In the genomic region with DNA sequence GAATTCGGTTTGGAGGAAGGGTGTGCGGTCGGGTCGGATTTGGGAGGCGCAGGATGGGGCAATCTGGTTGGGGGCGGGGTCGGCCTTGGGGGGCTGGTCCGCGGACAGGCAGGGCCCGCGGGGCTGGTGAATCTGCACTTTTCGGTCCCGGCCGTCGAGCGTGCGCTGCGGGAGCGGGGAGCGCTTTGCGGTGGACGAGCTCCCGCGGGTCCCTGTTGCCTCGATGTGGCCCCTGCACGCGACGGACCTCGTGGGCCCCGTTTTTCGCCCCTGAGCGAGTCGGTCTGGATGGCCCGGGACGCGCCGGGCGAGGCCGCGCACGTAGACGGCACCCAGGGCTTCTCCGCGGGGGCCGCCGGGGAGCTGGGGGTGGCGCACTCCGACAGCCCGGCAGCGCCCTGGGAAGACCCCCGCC, we compare ENCODE assay signal across 8 cellular contexts. TPM values are rescaled to one million over a fixed set of nuclear protein-coding genes. Genes with fewer than 3 reads are reported as not detected.
DNase-seq lines count a peak whose midpoint lies in the region; ATAC-seq and TF ChIP-seq lines count a peak whose summit lies in the region.

No MANE protein-coding gene starts in this region.

- CTCF ChIA-PET in CD4-positive, alpha-beta memory T cell (lab: Charles Lee; ENCODE audit: partially characterized antibody): interaction anchor here (1.0 to 5.9 kb wide), 8 partner anchors 10 to 122 kb away, joined by 3 to 67 read pairs (median 5); partner anchors contain the start of gene PLEKHJ1
- CTCF ChIA-PET in PC-9 (lab: Charles Lee): no interaction called here

- H3K4me2 ChIP-seq in PC-9: peak overlapping the region; percentile 56

- intact Hi-C loops in CD4-positive, alpha-beta memory T cell (cut with micrococcal nuclease): loop anchor here (5.0 kb wide), 1 partner anchor 57 kb away; the partner anchor contains the start of genes LSM7 and SPPL2B
- intact Hi-C loops in PC-9 (cut with micrococcal nuclease; ENCODE audit: unreplicated experiment): no loop called here
- intact Hi-C loops in lower lobe of right lung (cut with DNase I): no loop called here

- TF ChIP-seq CTCF in PC-9 (conservative IDR thresholded peaks at IDR 0.05) (no peak), choroid plexus epithelial cell (conservative IDR thresholded peaks at IDR 0.05; ENCODE audit: low read depth, low read length) (no peak), lower lobe of right lung (IDR thresholded peaks at IDR 0.05) (no peak)

- H3K9me2 ChIP-seq in PC-9 (ENCODE audit: insufficient read depth): no peaks in the 10 kb centered on the region

- ATAC-seq in lower lobe of right lung: peak; percentile 5 to 22
- ATAC-seq in GM18858 (IDR thresholded peaks at IDR 0.05; ENCODE audit: unreplicated experiment): no peak

- no peak overlapping the region for H2AFZ ChIP-seq in PC-9

- H3K36me3 ChIP-seq in CD4-positive, alpha-beta memory T cell (ENCODE audit: insufficient read depth, low read length): peaks cover 14% of the 10 kb centered on the region
- peaks cover 6% of the 10 kb centered on the region; the same call in 1 of the 2 replicates for H3K36me3 ChIP-seq in PC-9 (ENCODE audit: low read depth)
- peaks cover 26% of the 10 kb centered on the region for H3K36me3 ChIP-seq in lower lobe of right lung
- peaks cover 21% of the 10 kb centered on the region for H3K36me3 ChIP-seq in thymus (ENCODE audit: control insufficient read depth, insufficient read depth)

- H4K20me1 ChIP-seq in PC-9 (ENCODE audit: insufficient read depth): peaks cover 37% of the 10 kb centered on the region

- no peaks in the 10 kb centered on the region for H3K27me3 ChIP-seq in CD4-positive, alpha-beta memory T cell (ENCODE audit: insufficient read depth, low read length)
- H3K27me3 ChIP-seq in PC-9 (ENCODE audit: insufficient read depth, low read depth) (no peaks in the 10 kb centered on the region), lower lobe of right lung (ENCODE audit: low read depth) (no peaks in the 10 kb centered on the region), thymus (ENCODE audit: control insufficient read depth, insufficient read depth) (no peaks in the 10 kb centered on the region)

- H3K4me1 Mint-ChIP-seq in CD4-positive, alpha-beta memory T cell: peaks cover 20 to 54% (median 38%) of the 10 kb centered on the region in 4 donors

- no peaks in the 10 kb centered on the region for H3K9me3 ChIP-seq in CD4-positive, alpha-beta memory T cell (ENCODE audit: control insufficient read depth in 1 of 2, low read length in 2 of 2)
- H3K9me3 ChIP-seq in PC-9 (ENCODE audit: insufficient read depth, low read depth) (no peaks in the 10 kb centered on the region), lower lobe of right lung (no peaks in the 10 kb centered on the region), thymus (ENCODE audit: control insufficient read depth) (no peaks in the 10 kb centered on the region)

- under 1% methylated on average over 51 of the region's 51 CpGs for WGBS in thymus

- H3K27ac ChIP-seq in CD4-positive, alpha-beta memory T cell (ENCODE audit: low read depth, low read length): peak overlapping the region; percentile 91
- H3K27ac ChIP-seq in PC-9: peak overlapping the region; percentile 69
- H3K27ac ChIP-seq in lower lobe of right lung: peak overlapping the region; percentile 99
- peak overlapping the region; percentile 96 for H3K27ac ChIP-seq in thymus (ENCODE audit: low read depth)

- H3K27me3 Mint-ChIP-seq in CD4-positive, alpha-beta memory T cell: no peaks in the 10 kb centered on the region

- H3K36me3 Mint-ChIP-seq in CD4-positive, alpha-beta memory T cell: peaks cover 16 to 33% of the 10 kb centered on the region in 2 donors

- peak overlapping the region; percentile 52 to 83 for H3K4me3 ChIP-seq in CD4-positive, alpha-beta memory T cell (ENCODE audit: low read length in 2 of 2)
- H3K4me3 ChIP-seq in PC-9 (peak overlapping the region; percentile 88), choroid plexus epithelial cell (ENCODE audit: low read depth, low read length) (peak overlapping the region; percentile 98), lower lobe of right lung (peak overlapping the region; percentile 92), thymus (ENCODE audit: low read length) (peak overlapping the region; percentile 100)

- H3K79me2 ChIP-seq in PC-9 (ENCODE audit: low read depth): peaks cover 50% of the 10 kb centered on the region

- H3F3A ChIP-seq in PC-9 (ENCODE audit: insufficient read depth, low read depth): peaks cover 32% of the 10 kb centered on the region

- peak overlapping the region; percentile 82 to 99 (median 94) for H3K27ac Mint-ChIP-seq in CD4-positive, alpha-beta memory T cell

- POLR2A ChIA-PET in CD4-positive, alpha-beta memory T cell (lab: Charles Lee; ENCODE audit: partially characterized antibody): interaction anchor here (0.6 to 13.8 kb wide), 22 partner anchors 9 to 373 kb away, joined by 3 to 251 read pairs (median 4); partner anchors contain the start of genes AMH, DOT1L, JSRP1 and LMNB2
- POLR2A ChIA-PET in PC-9 (lab: Charles Lee; ENCODE audit: unreplicated experiment): no interaction called here

- peak in 3 of 5 donors; percentile 29 to 33 (median 32) for DNase-seq in CD4-positive, alpha-beta memory T cell
- DNase-seq in PC-9 (no peak), choroid plexus epithelial cell (ENCODE audit: low read depth) (no peak), lower lobe of right lung (peak; percentile 77), NCI-H2227 treated with DMSO at 0.1 percent for 48 hours (lab: John Stamatoyannopoulos, UW) (no peak), ureter (ENCODE audit: low spot score) (no peak)

- H3K4me3 Mint-ChIP-seq in CD4-positive, alpha-beta memory T cell: peak overlapping the region; percentile 88 to 95 (median 94)

- H3K9me3 Mint-ChIP-seq in CD4-positive, alpha-beta memory T cell: peaks cover 0 to 27% (median 0%) of the 10 kb centered on the region in 8 donors

- BruUV-seq in PC-9 (replicated peaks; lab: Mats Ljungman, UMichigan): no TSS peak

- H3K4me1 ChIP-seq in CD4-positive, alpha-beta memory T cell (ENCODE audit: insufficient read depth, low read length): peaks cover 54% of the 10 kb centered on the region
- peaks cover 15% of the 10 kb centered on the region; the same call in 1 of the 2 replicates for H3K4me1 ChIP-seq in PC-9 (replicated peaks; ENCODE audit: insufficient read depth)
- peaks cover 74% of the 10 kb centered on the region for H3K4me1 ChIP-seq in lower lobe of right lung
- peaks cover 20% of the 10 kb centered on the region for H3K4me1 ChIP-seq in thymus (ENCODE audit: control insufficient read depth, insufficient read depth, low read length)

RNA-seq across cellular contexts. Expression of gene PEAK3, which starts 11.8 kb away (rescaled TPM):
- under 1 TPM in 1 of 2 experiments, not detected in 1; 0.11 TPM for total RNA-seq in CD4-positive, alpha-beta memory T cell
- under 1 TPM; 0.07 TPM for polyA plus RNA-seq in CD4-positive, alpha-beta memory T cell
- total RNA-seq in PC-9 (2021): not detected in 2 replicates
- 7.5 TPM for total RNA-seq in lower lobe of right lung
- polyA plus RNA-seq in thymus: 0.34 TPM
- 0.99 TPM for total RNA-seq in ureter

RNA-seq across cellular contexts. Expression of gene JSRP1, which starts 13.9 kb away (rescaled TPM):
- total RNA-seq in CD4-positive, alpha-beta memory T cell: 1 to 10 TPM; 1.3 to 1.5 TPM
- 1 to 10 TPM; 1.1 to 1.7 TPM for polyA plus RNA-seq in CD4-positive, alpha-beta memory T cell
- 1.1 and 1.4 TPM in 2 replicates for total RNA-seq in PC-9 (2021)
- not detected for total RNA-seq in lower lobe of right lung
- 1.3 TPM for polyA plus RNA-seq in thymus
- total RNA-seq in ureter: 0.49 TPM

RNA-seq across cellular contexts. Expression of gene AMH, which starts 21.0 kb away (rescaled TPM):
- 10 to 100 TPM in 1 of 2 experiments, 1 to 10 TPM in 1; 7.5 to 12.7 TPM for total RNA-seq in CD4-positive, alpha-beta memory T cell
- polyA plus RNA-seq in CD4-positive, alpha-beta memory T cell: not detected
- total RNA-seq in PC-9 (2021): 6.9 and 8.1 TPM in 2 replicates
- 1.9 TPM for total RNA-seq in lower lobe of right lung
- 2.2 TPM for polyA plus RNA-seq in thymus
- 1.3 TPM for total RNA-seq in ureter

RNA-seq across cellular contexts. Expression of gene SF3A2, which starts 33.5 kb away (rescaled TPM):
- 100 to 1,000 TPM; 140 to 141 TPM for total RNA-seq in CD4-positive, alpha-beta memory T cell
- polyA plus RNA-seq in CD4-positive, alpha-beta memory T cell: 10 to 100 TPM in 1 of 2 donors, 1 to 10 TPM in 1; 8.3 to 37.8 TPM
- 73.5 and 83.0 TPM in 2 replicates for total RNA-seq in PC-9 (2021)
- 55.6 TPM for total RNA-seq in lower lobe of right lung
- 51.1 TPM for polyA plus RNA-seq in thymus
- 65.8 TPM for total RNA-seq in ureter

RNA-seq across cellular contexts. Expression of gene PLEKHJ1, which starts 34.0 kb away (rescaled TPM):
- total RNA-seq in CD4-positive, alpha-beta memory T cell: 10 to 100 TPM; 64.9 to 65.3 TPM
- polyA plus RNA-seq in CD4-positive, alpha-beta memory T cell: 100 to 1,000 TPM; 105 to 119 TPM
- total RNA-seq in PC-9 (2021) (38.6 and 45.9 TPM in 2 replicates), lower lobe of right lung (52.0 TPM), ureter (52.0 TPM)
- polyA plus RNA-seq in thymus: 97.7 TPM

Comparison
In these comparisons a context has a peak if more than half of its experiments do, and no peak if none do; other contexts are left out.
1. DNase-seq: peak in CD4-positive, alpha-beta memory T cell (3 of 5) and lower lobe of right lung (single experiment); none in PC-9 (0 of 2), choroid plexus epithelial cell (single experiment), NCI-H2227 treated with DMSO at 0.1 percent for 48 hours (single experiment) and ureter (single experiment).
2. Peak in every context shown above with its lines, with median percentiles within 50 percentile points of each other: H3K27ac ChIP-seq and H3K4me3 ChIP-seq.